In the genomic region with DNA sequence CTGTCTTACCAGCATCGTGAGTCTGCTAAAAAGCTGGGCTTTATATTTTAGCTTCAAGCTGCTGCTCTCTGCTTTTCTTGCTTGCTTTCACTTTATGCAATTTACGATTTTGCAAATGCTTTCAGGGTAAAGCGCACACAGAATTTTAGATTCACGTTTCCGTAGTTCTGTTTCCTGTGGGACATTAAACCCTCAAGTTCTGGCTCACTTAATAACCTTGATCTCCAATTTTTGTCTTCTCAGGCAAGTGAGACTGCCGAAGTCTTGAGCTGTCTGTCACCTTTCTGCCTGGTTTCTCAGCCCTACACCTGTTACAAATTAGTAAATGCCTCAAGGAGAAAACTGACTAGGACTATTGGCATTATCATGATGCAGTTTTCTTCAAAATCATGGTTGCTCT, we compare ENCODE assay signal across 11 cellular contexts.
DNase-seq lines count a peak whose midpoint lies in the region; ATAC-seq and TF ChIP-seq lines count a peak whose summit lies in the region.
"Had no signal": no experiment of that assay in that cellular context is flagged by ENCODE, and none has a peak within 500 bp of the region (broad histone marks: within the 10 kb centered on the region; RNA-seq: fewer than 3 reads in every experiment).

No MANE protein-coding gene starts in this region.

- no peaks in the 10 kb centered on the region for H3K27me3 Mint-ChIP-seq in activated T-cell treated with anti-CD3 and anti-CD28 coated beads, Interleukin-2, amount 50 U/mL, for 24 hours

- no peaks in the 10 kb centered on the region for H3K9me3 Mint-ChIP-seq in activated T-cell treated with anti-CD3 and anti-CD28 coated beads, Interleukin-2, amount 50 U/mL, for 24 hours

- no peak for DNase-seq in activated T-cell treated with anti-CD3 and anti-CD28 coated beads, Interleukin-2, amount 50 U/mL, for 24 hours
- DNase-seq in activated T-cell treated with anti-CD3 and anti-CD28 coated beads, Interleukin-2, amount 50 U/mL, for 48 hours: no peak
- DNase-seq in SK-N-DZ (ENCODE audit: low spot score) (peak; percentile 57), fibroblast of the aortic adventitia (ENCODE audit: low read depth) (peak; percentile 32), KBM-7 (no peak), SW480 (ENCODE audit: low spot score) (no peak)
- peak; percentile 0 for DNase-seq in stimulated activated naive CD4-positive, alpha-beta T cell treated with Interleukin-2 at 50 U/mL for 16 hours (lab: John Stamatoyannopoulos, UW)
- DNase-seq: midbrain, SHP77 treated with DMSO at 0.1 percent for 48 hours had no signal

- in situ Hi-C loops in KBM-7 (cut with MboI; ENCODE audit: low pct_unique_long_range_greater_than_20kb, low sequenced_read_pairs): no loop called here

- peak overlapping the region; percentile 1 for H3K4me3 ChIP-seq in fibroblast of the aortic adventitia (ENCODE audit: low read depth, low read length)
- H3K4me3 ChIP-seq: A549 had no signal

- peak overlapping the region; percentile 68 for H3K27ac Mint-ChIP-seq in activated T-cell treated with anti-CD3 and anti-CD28 coated beads, Interleukin-2, amount 50 U/mL, for 24 hours

- H3K36me3 Mint-ChIP-seq in activated T-cell treated with anti-CD3 and anti-CD28 coated beads, Interleukin-2, amount 50 U/mL, for 24 hours (ENCODE audit: low read depth): no peaks in the 10 kb centered on the region

- TF ChIP-seq CTCF in fibroblast of the aortic adventitia (IDR thresholded peaks at IDR 0.05; ENCODE audit: insufficient read depth, low read length): no peak

- peaks cover 29% of the 10 kb centered on the region for H3K4me1 Mint-ChIP-seq in activated T-cell treated with anti-CD3 and anti-CD28 coated beads, Interleukin-2, amount 50 U/mL, for 24 hours (ENCODE audit: low read depth)

- ATAC-seq in HG03439 (IDR thresholded peaks at IDR 0.05; ENCODE audit: unreplicated experiment): no peak
- ATAC-seq: A549 had no signal

- H3K4me3 Mint-ChIP-seq in activated T-cell treated with anti-CD3 and anti-CD28 coated beads, Interleukin-2, amount 50 U/mL, for 24 hours: peak overlapping the region; percentile 72

Comparison
In these comparisons a context has a peak if more than half of its experiments do, and no peak if none do; other contexts are left out.
1. DNase-seq: peak in SK-N-DZ (single experiment), fibroblast of the aortic adventitia (single experiment) and stimulated activated naive CD4-positive, alpha-beta T cell treated with Interleukin-2 at 50 U/mL for 16 hours (single experiment); none in activated T-cell treated with anti-CD3 and anti-CD28 coated beads, Interleukin-2, amount 50 U/mL, for 24 hours (single experiment), activated T-cell treated with anti-CD3 and anti-CD28 coated beads, Interleukin-2, amount 50 U/mL, for 48 hours (0 of 2), KBM-7 (single experiment) and SW480 (single experiment).